Comparison of ENCODE assay signal across 8 cellular contexts in genomic region chrX:130902783-130903613, GRCh38. TPM values are rescaled to one million over a fixed set of nuclear protein-coding genes. Genes with fewer than 3 reads are reported as not detected.
DNase-seq lines count a peak whose midpoint lies in the region; ATAC-seq lines count a peak whose summit lies in the region.

ENOX2 (minus strand) TSS chrX:130903209; CDS start chrX:130703216, 199,993 bp downstream.

- peaks cover 7% of the 10 kb centered on the region for H3K4me1 ChIP-seq in BLaER1

- no peaks in the 10 kb centered on the region for H3K9me3 Mint-ChIP-seq in activated CD4-positive, alpha-beta T cell treated with anti-CD3 and anti-CD28 coated beads, Interleukin-2, amount 10 ng/mL, durations not matched to agents 7 days and 5 days

- H3K4me1 Mint-ChIP-seq in activated CD4-positive, alpha-beta T cell treated with anti-CD3 and anti-CD28 coated beads, Interleukin-2, amount 10 ng/mL, durations not matched to agents 7 days and 5 days, result peaks cover 8% of the 10 kb centered on the region

- CTCF ChIA-PET in activated CD4-positive, alpha-beta T cell treated with anti-CD3 and anti-CD28 coated beads, Interleukin-2, amount 10 ng/mL, durations not matched to agents 7 days and 5 days (lab: Charles Lee), result interaction anchor here (0.6 to 1.0 kb wide), 2 partner anchors 283 to 828 kb away, joined by 3 read pairs; no protein-coding TSS in a partner anchor

- H3K36me3 Mint-ChIP-seq in activated CD4-positive, alpha-beta T cell treated with anti-CD3 and anti-CD28 coated beads, Interleukin-2, amount 10 ng/mL, durations not matched to agents 7 days and 5 days (ENCODE audit: low read depth), result peaks cover 4% of the 10 kb centered on the region

- H3K27ac Mint-ChIP-seq in activated CD4-positive, alpha-beta T cell treated with anti-CD3 and anti-CD28 coated beads, Interleukin-2, amount 10 ng/mL, durations not matched to agents 7 days and 5 days, result peak within 1 kb of the TSS; percentile 87

- H3K4me2 ChIP-seq in BLaER1, result peak within 1 kb of the TSS; percentile 67

- ATAC-seq in GM19328 (IDR thresholded peaks at IDR 0.05; ENCODE audit: unreplicated experiment) (peak; percentile 95), HG03520 (IDR thresholded peaks at IDR 0.05; ENCODE audit: unreplicated experiment) (peak; percentile 96), left lobe of liver (peak; percentile 97)

- H3K4me3 Mint-ChIP-seq in activated CD4-positive, alpha-beta T cell treated with anti-CD3 and anti-CD28 coated beads, Interleukin-2, amount 10 ng/mL, durations not matched to agents 7 days and 5 days, result no peak within 1 kb of the TSS

- peak within 1 kb of the TSS; percentile 80 for H3K27ac ChIP-seq in BLaER1

- H3K9ac ChIP-seq in BLaER1, result peak within 1 kb of the TSS; percentile 83

- peaks cover 71% of the 10 kb centered on the region for H3K27me3 ChIP-seq in BLaER1

- DNase-seq in NCI-H69 (lab: John Stamatoyannopoulos, UW) (peak; percentile 97), dedifferentiated amniotic fluid mesenchymal stem cell (ENCODE audit: extremely low spot score) (peak; percentile 93), left lobe of liver (ENCODE audit: low spot score) (peak; percentile 93)
- DNase-seq in activated CD4-positive, alpha-beta T cell treated with anti-CD3 and anti-CD28 coated beads, Interleukin-2, amount 10 ng/mL, durations not matched to agents 7 days and 5 days, result peak; percentile 87
- peak; percentile 57 to 60 for DNase-seq in stimulated activated CD4-positive, alpha-beta T cell treated with anti-CD3 and anti-CD28 coated beads, Interleukin-2, amount 100 ng/mL, for 48 hours

- H3K9me3 ChIP-seq in BLaER1, result no peaks in the 10 kb centered on the region; the same call in 1 of the 2 replicates

- peaks cover 14% of the 10 kb centered on the region; the same call in 1 of the 2 replicates for H4K20me1 ChIP-seq in BLaER1

- POLR2A ChIA-PET in activated CD4-positive, alpha-beta T cell treated with anti-CD3 and anti-CD28 coated beads, Interleukin-2, amount 10 ng/mL, durations not matched to agents 7 days and 5 days (lab: Charles Lee), result no interaction called here

- H3K36me3 ChIP-seq in BLaER1, result no peaks in the 10 kb centered on the region

- peak within 1 kb of the TSS; percentile 77 for H3K4me3 ChIP-seq in BLaER1

- no peaks in the 10 kb centered on the region for H3K27me3 Mint-ChIP-seq in activated CD4-positive, alpha-beta T cell treated with anti-CD3 and anti-CD28 coated beads, Interleukin-2, amount 10 ng/mL, durations not matched to agents 7 days and 5 days

RNA-seq across cellular contexts. Expression of gene ENOX2, which starts in this region (rescaled TPM):
- total RNA-seq in activated CD4-positive, alpha-beta T cell treated with anti-CD3 and anti-CD28 coated beads, Interleukin-2, amount 10 ng/mL, durations not matched to agents 7 days and 5 days, result 10 to 100 TPM; 13.9 to 15.5 TPM
- total RNA-seq in left lobe of liver, result 7.1 TPM

Comparison
In these comparisons a context has a peak if more than half of its experiments do, and no peak if none do; other contexts are left out.
1. Peak in every context shown above with its lines: DNase-seq, ATAC-seq, H3K4me3 ChIP-seq and H3K27ac ChIP-seq.